ENCODE assay signal across 16 cellular contexts in genomic region chr11:61024938-61025818, GRCh38. TPM values are rescaled to one million over a fixed set of nuclear protein-coding genes. Genes with fewer than 3 reads are reported as not detected.
DNase-seq lines count a peak whose midpoint lies in the region; ATAC-seq and TF ChIP-seq lines count a peak whose summit lies in the region.
"Had no signal": no experiment of that assay in that cellular context is flagged by ENCODE, and none has a peak within 500 bp of the region (broad histone marks: within the 10 kb centered on the region; RNA-seq: fewer than 3 reads in every experiment).

No MANE protein-coding gene starts in this region.

- H3K4me1 Mint-ChIP-seq in activated CD4-positive, alpha-beta T cell treated with anti-CD3 and anti-CD28 coated beads, Interleukin-2, amount 10 ng/mL, durations not matched to agents 24 days and 14 days, result peaks cover 89% of the 10 kb centered on the region
- peaks cover 79% of the 10 kb centered on the region for H3K4me1 Mint-ChIP-seq in activated naive CD4-positive, alpha-beta T cell treated with anti-CD3 and anti-CD28 coated beads, Interleukin-2, amount 50 U/mL, for 24 hours
- H3K4me1 Mint-ChIP-seq in neural progenitor cell, result peaks cover 32% of the 10 kb centered on the region

- POLR2A ChIA-PET in HEK293 (lab: Yijun Ruan, JAX), result no interaction called here

- H2AFZ ChIP-seq in neural progenitor cell (replicated peaks), result no peak overlapping the region

- H3K4me1 ChIP-seq in HEK293 (ENCODE audit: control insufficient read depth, insufficient read depth, low read length), result no peaks in the 10 kb centered on the region
- H3K4me1 ChIP-seq in neural progenitor cell, result peaks cover 21% of the 10 kb centered on the region
- H3K4me1 ChIP-seq in psoas muscle, result no peaks in the 10 kb centered on the region

- H3K27me3 ChIP-seq in neural progenitor cell (peaks cover 58% of the 10 kb centered on the region), psoas muscle (ENCODE audit: insufficient read depth in 3 of 3, low read length in 2 of 3) (peaks cover 0 to 23% (median 8%) of the 10 kb centered on the region in 3 donors)

- no peaks in the 10 kb centered on the region for H3K27me3 Mint-ChIP-seq in activated CD4-positive, alpha-beta T cell treated with anti-CD3 and anti-CD28 coated beads, Interleukin-2, amount 10 ng/mL, durations not matched to agents 24 days and 14 days
- no peaks in the 10 kb centered on the region for H3K27me3 Mint-ChIP-seq in activated naive CD4-positive, alpha-beta T cell treated with anti-CD3 and anti-CD28 coated beads, Interleukin-2, amount 50 U/mL, for 24 hours
- H3K27me3 Mint-ChIP-seq in neural progenitor cell (ENCODE audit: insufficient read depth, low read depth), result peaks cover 23% of the 10 kb centered on the region

- intact Hi-C loops in activated CD4-positive, alpha-beta T cell treated with anti-CD3 and anti-CD28 coated beads, Interleukin-2, amount 10 ng/mL, durations not matched to agents 24 days and 14 days (cut with micrococcal nuclease), result loop anchor here (10.0 kb wide), 2 partner anchors 110 to 190 kb away; partner anchors contain the start of gene TMEM109
- intact Hi-C loops in psoas muscle (cut with DNase I), result no loop called here

- H3K4me2 ChIP-seq in neural progenitor cell, result no peak overlapping the region

- no peak overlapping the region for H3K4me3 ChIP-seq in HEK293 (ENCODE audit: low read depth, low read length)
- H3K4me3 ChIP-seq in neural progenitor cell, result no peak overlapping the region
- H3K4me3 ChIP-seq in psoas muscle, result no peak overlapping the region
- H3K4me3 ChIP-seq: lung had no signal

- H3K36me3 Mint-ChIP-seq in activated CD4-positive, alpha-beta T cell treated with anti-CD3 and anti-CD28 coated beads, Interleukin-2, amount 10 ng/mL, durations not matched to agents 24 days and 14 days (ENCODE audit: low read depth), result peaks cover 69% of the 10 kb centered on the region
- H3K36me3 Mint-ChIP-seq in activated naive CD4-positive, alpha-beta T cell treated with anti-CD3 and anti-CD28 coated beads, Interleukin-2, amount 50 U/mL, for 24 hours, result peaks cover 36% of the 10 kb centered on the region
- H3K36me3 Mint-ChIP-seq in neural progenitor cell, result no peaks in the 10 kb centered on the region

- 77 to 80% (median 79%) methylated on average over 14 of the region's 14 CpGs for WGBS in psoas muscle, 3 donors

- CTCF ChIA-PET in HEK293 (lab: Yijun Ruan, JAX), result no interaction called here

- no peaks in the 10 kb centered on the region for H3K79me2 ChIP-seq in neural progenitor cell (ENCODE audit: low read depth)

- peak overlapping the region; percentile 88 for H3K4me3 Mint-ChIP-seq in activated CD4-positive, alpha-beta T cell treated with anti-CD3 and anti-CD28 coated beads, Interleukin-2, amount 10 ng/mL, durations not matched to agents 24 days and 14 days
- H3K4me3 Mint-ChIP-seq in activated naive CD4-positive, alpha-beta T cell treated with anti-CD3 and anti-CD28 coated beads, Interleukin-2, amount 50 U/mL, for 24 hours, result peak overlapping the region; percentile 96
- peak overlapping the region; percentile 3 for H3K4me3 Mint-ChIP-seq in neural progenitor cell
- H3K4me3 Mint-ChIP-seq: immature natural killer cell, nephron had no signal

- peak overlapping the region; percentile 97 for H3K27ac Mint-ChIP-seq in activated CD4-positive, alpha-beta T cell treated with anti-CD3 and anti-CD28 coated beads, Interleukin-2, amount 10 ng/mL, durations not matched to agents 24 days and 14 days
- H3K27ac Mint-ChIP-seq in activated naive CD4-positive, alpha-beta T cell treated with anti-CD3 and anti-CD28 coated beads, Interleukin-2, amount 50 U/mL, for 24 hours, result peak overlapping the region; percentile 95
- peak overlapping the region; percentile 1 for H3K27ac Mint-ChIP-seq in neural progenitor cell
- H3K27ac Mint-ChIP-seq: nephron had no signal

- no peaks in the 10 kb centered on the region for H3K36me3 ChIP-seq in HEK293 (ENCODE audit: control insufficient read depth in 2 of 2, insufficient read depth in 1 of 2, low read length in 2 of 2)
- H3K36me3 ChIP-seq in neural progenitor cell, result no peaks in the 10 kb centered on the region
- H3K36me3 ChIP-seq in psoas muscle (ENCODE audit: insufficient read depth in 1 of 2, low read depth in 1 of 2), result no peaks in the 10 kb centered on the region

- ATAC-seq in psoas muscle, result no peak

- no peak overlapping the region for H3K9ac ChIP-seq in neural progenitor cell

- no peaks in the 10 kb centered on the region for H3K9me3 Mint-ChIP-seq in activated CD4-positive, alpha-beta T cell treated with anti-CD3 and anti-CD28 coated beads, Interleukin-2, amount 10 ng/mL, durations not matched to agents 24 days and 14 days
- no peaks in the 10 kb centered on the region for H3K9me3 Mint-ChIP-seq in activated naive CD4-positive, alpha-beta T cell treated with anti-CD3 and anti-CD28 coated beads, Interleukin-2, amount 50 U/mL, for 24 hours
- no peaks in the 10 kb centered on the region for H3K9me3 Mint-ChIP-seq in neural progenitor cell
- H3K9me3 Mint-ChIP-seq: nephron had no signal

- no peaks in the 10 kb centered on the region for H4K20me1 ChIP-seq in neural progenitor cell (ENCODE audit: low read depth)

- H3K9me3 ChIP-seq in HEK293 (ENCODE audit: control insufficient read depth, insufficient read depth, low read depth, low read length) (no peaks in the 10 kb centered on the region), neural progenitor cell (ENCODE audit: low read depth) (no peaks in the 10 kb centered on the region), psoas muscle (no peaks in the 10 kb centered on the region)

- no peak overlapping the region for H3K27ac ChIP-seq in HEK293 (ENCODE audit: extremely low read depth, low read depth, low read length)
- H3K27ac ChIP-seq in neural progenitor cell, result no peak overlapping the region
- no peak overlapping the region for H3K27ac ChIP-seq in psoas muscle

- no peak for TF ChIP-seq CTCF in HEK293 (tag by site-specific recombination; IDR thresholded peaks at IDR 0.05)
- TF ChIP-seq CTCF in neural progenitor cell (IDR thresholded peaks at IDR 0.05), result no peak
- no peak for TF ChIP-seq CTCF in psoas muscle (IDR thresholded peaks at IDR 0.05)

- no peak for DNase-seq in activated CD4-positive, alpha-beta T cell treated with anti-CD3 and anti-CD28 coated beads, Interleukin-2, amount 10 ng/mL, durations not matched to agents 24 days and 14 days
- no peak for DNase-seq in activated CD4-positive, alpha-beta T cell treated with anti-CD3 and anti-CD28 coated beads, Interleukin-2, amount 50 U/mL, for 4 hours
- no peak for DNase-seq in neural progenitor cell (ENCODE audit: low spot score)
- DNase-seq in psoas muscle, result no peak
- DNase-seq in GOT3 (lab: John Stamatoyannopoulos, UW), result no peak
- DNase-seq in hippocampal formation (lab: John Stamatoyannopoulos, UW), result no peak
- DNase-seq: COR-L47, dermis blood vessel endothelial cell, EL, immature natural killer cell, NCI-H2029 treated with DMSO at 0.1 percent for 48 hours, NCI-H524 treated with DMSO at 0.1 percent for 48 hours had no signal

- no peaks in the 10 kb centered on the region for H3F3A ChIP-seq in neural progenitor cell (ENCODE audit: low read depth)

TF ChIP-seq in HEK293, 187 proteins besides CTCF, POLR2A, EP300 and RAD21:
- TF ChIP-seq SP2 (tag by site-specific recombination; IDR thresholded peaks at IDR 0.05) (no peak), ZNF558 (tag by site-specific recombination; IDR thresholded peaks at IDR 0.05) (no peak), ZFP3 (tag by site-specific recombination; IDR thresholded peaks at IDR 0.05; ENCODE audit: low read depth) (peak; percentile 92)
- TF ChIP-seq, protein P1, sequence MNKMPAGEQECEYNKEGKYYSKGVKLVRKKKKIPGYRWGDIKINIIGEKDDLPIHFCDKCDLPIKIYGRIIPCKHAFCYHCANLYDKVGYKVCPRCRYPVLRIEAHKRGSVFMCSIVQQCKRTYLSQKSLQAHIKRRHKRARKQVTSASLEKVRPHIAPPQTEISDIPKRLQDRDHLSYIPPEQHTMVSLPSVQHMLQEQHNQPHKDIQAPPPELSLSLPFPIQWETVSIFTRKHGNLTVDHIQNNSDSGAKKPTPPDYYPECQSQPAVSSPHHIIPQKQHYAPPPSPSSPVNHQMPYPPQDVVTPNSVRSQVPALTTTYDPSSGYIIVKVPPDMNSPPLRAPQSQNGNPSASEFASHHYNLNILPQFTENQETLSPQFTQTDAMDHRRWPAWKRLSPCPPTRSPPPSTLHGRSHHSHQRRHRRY (tag by site-specific recombination; IDR thresholded peaks at IDR 0.05), result no peak
- TF ChIP-seq, protein P2, sequence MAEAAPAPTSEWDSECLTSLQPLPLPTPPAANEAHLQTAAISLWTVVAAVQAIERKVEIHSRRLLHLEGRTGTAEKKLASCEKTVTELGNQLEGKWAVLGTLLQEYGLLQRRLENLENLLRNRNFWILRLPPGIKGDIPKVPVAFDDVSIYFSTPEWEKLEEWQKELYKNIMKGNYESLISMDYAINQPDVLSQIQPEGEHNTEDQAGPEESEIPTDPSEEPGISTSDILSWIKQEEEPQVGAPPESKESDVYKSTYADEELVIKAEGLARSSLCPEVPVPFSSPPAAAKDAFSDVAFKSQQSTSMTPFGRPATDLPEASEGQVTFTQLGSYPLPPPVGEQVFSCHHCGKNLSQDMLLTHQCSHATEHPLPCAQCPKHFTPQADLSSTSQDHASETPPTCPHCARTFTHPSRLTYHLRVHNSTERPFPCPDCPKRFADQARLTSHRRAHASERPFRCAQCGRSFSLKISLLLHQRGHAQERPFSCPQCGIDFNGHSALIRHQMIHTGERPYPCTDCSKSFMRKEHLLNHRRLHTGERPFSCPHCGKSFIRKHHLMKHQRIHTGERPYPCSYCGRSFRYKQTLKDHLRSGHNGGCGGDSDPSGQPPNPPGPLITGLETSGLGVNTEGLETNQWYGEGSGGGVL (tag by site-specific recombination; IDR thresholded peaks at IDR 0.05), result no peak

RNA-seq across cellular contexts. Expression of gene CD6, which starts 53.7 kb away (rescaled TPM):
- total RNA-seq in activated CD4-positive, alpha-beta T cell treated with anti-CD3 and anti-CD28 coated beads, Interleukin-2, amount 10 ng/mL, durations not matched to agents 24 days and 14 days, result 416 and 421 TPM in 2 replicates
- not detected in 2 replicates for total RNA-seq in neural progenitor cell (ENCODE audit: low replicate concordance)
- under 1 TPM; 0.43 to 0.74 (median 0.49) TPM for total RNA-seq in psoas muscle
- under 1 TPM; 0.05 to 0.34 (median 0.05) TPM for polyA plus RNA-seq in psoas muscle
- total RNA-seq: dermis blood vessel endothelial cell had no signal

Comparison
In these comparisons a context has a peak if more than half of its experiments do, and no peak if none do; other contexts are left out.
1. H3K27ac Mint-ChIP-seq: peak in every context shown above with its lines; median percentile 97 in activated CD4-positive, alpha-beta T cell treated with anti-CD3 and anti-CD28 coated beads, Interleukin-2, amount 10 ng/mL, durations not matched to agents 24 days and 14 days; 95 in activated naive CD4-positive, alpha-beta T cell treated with anti-CD3 and anti-CD28 coated beads, Interleukin-2, amount 50 U/mL, for 24 hours; 1 in neural progenitor cell.
2. H3K4me3 Mint-ChIP-seq: peak in every context shown above with its lines; median percentile 96 in activated naive CD4-positive, alpha-beta T cell treated with anti-CD3 and anti-CD28 coated beads, Interleukin-2, amount 50 U/mL, for 24 hours; 88 in activated CD4-positive, alpha-beta T cell treated with anti-CD3 and anti-CD28 coated beads, Interleukin-2, amount 10 ng/mL, durations not matched to agents 24 days and 14 days; 3 in neural progenitor cell.
3. RNA of gene CD6, which starts 53.7 kb away (total RNA-seq): 416 to 421 TPM in activated CD4-positive, alpha-beta T cell treated with anti-CD3 and anti-CD28 coated beads, Interleukin-2, amount 10 ng/mL, durations not matched to agents 24 days and 14 days; 0.43 to 0.74 TPM in psoas muscle and not detected in neural progenitor cell; every median in the first group is over 100 times any median in the second.